ENCODE assay signal across 8 cellular contexts in genomic region chr21:32278518-32279376, GRCh38. TPM values are rescaled to one million over a fixed set of nuclear protein-coding genes. Genes with fewer than 3 reads are reported as not detected.
DNase-seq lines count a peak whose midpoint lies in the region; ATAC-seq and TF ChIP-seq lines count a peak whose summit lies in the region.

A gene with protein sequence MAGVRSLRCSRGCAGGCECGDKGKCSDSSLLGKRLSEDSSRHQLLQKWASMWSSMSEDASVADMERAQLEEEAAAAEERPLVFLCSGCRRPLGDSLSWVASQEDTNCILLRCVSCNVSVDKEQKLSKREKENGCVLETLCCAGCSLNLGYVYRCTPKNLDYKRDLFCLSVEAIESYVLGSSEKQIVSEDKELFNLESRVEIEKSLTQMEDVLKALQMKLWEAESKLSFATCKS (minus strand): TSS chr21:32279049. CDS start chr21:32279014, 35 bp downstream.

- H3K4me1 ChIP-seq in right lobe of liver = peaks cover 0 to 18% (median 3%) of the 10 kb centered on the region in 4 donors

- peaks cover 23% of the 10 kb centered on the region for H3K4me1 Mint-ChIP-seq in CD14-positive monocyte

- no peaks in the 10 kb centered on the region for H3K27me3 ChIP-seq in dorsolateral prefrontal cortex
- no peaks in the 10 kb centered on the region for H3K27me3 ChIP-seq in right lobe of liver

- no peaks in the 10 kb centered on the region for H3K9me3 ChIP-seq in right lobe of liver

- ATAC-seq in GM19397 (IDR thresholded peaks at IDR 0.05; ENCODE audit: unreplicated experiment) (peak; percentile 97), HG03571 (IDR thresholded peaks at IDR 0.05; ENCODE audit: unreplicated experiment) (peak; percentile 89), right lobe of liver (peak; percentile 94 to 98 (median 96))

- H3K4me3 ChIP-seq in dorsolateral prefrontal cortex = peak within 1 kb of the TSS; percentile 72 to 100 (median 89)
- H3K4me3 ChIP-seq in right lobe of liver = peak within 1 kb of the TSS; percentile 69 to 90 (median 75)

- DNase-seq in CD14-positive monocyte (ENCODE audit: low spot score) (peak; percentile 97), NCI-H82 (lab: John Stamatoyannopoulos, UW) (peak; percentile 99), dorsolateral prefrontal cortex (peak; percentile 85 to 92 (median 90)), right lobe of liver (peak; percentile 94 to 95 (median 94))
- DNase-seq in activated CD4-positive, alpha-beta T cell treated with anti-CD3 and anti-CD28 coated beads, Interleukin-2, amount 50 U/mL, for 48 hours = peak; percentile 98 to 99
- peak; percentile 99 for DNase-seq in stimulated activated CD4-positive, alpha-beta T cell treated with anti-CD3 and anti-CD28 coated beads, Interleukin-4, amount 100 ng/mL, for 4 hours

- peak within 1 kb of the TSS; percentile 85 to 95 (median 94) for H3K27ac Mint-ChIP-seq in CD14-positive monocyte

- peaks cover 0 to 1% (median 0%) of the 10 kb centered on the region in 3 donors for H3K27me3 Mint-ChIP-seq in CD14-positive monocyte (ENCODE audit: low read depth in 3 of 3)

- peak; percentile 30 for TF ChIP-seq POLR2A in right lobe of liver (IDR thresholded peaks at IDR 0.05)

- TF ChIP-seq CTCF in CD14-positive monocyte (IDR thresholded peaks at IDR 0.05) (no peak), dorsolateral prefrontal cortex (IDR thresholded peaks at IDR 0.05 in 54 of 56, conservative IDR thresholded peaks at IDR 0.05 in 2 of 56; ENCODE audit: low read depth in 1 of 56, partially characterized antibody in 56 of 56) (peak in 46 of 56 donors; percentile 11 to 73 (median 42)), right lobe of liver (IDR thresholded peaks at IDR 0.05) (no peak)

- peaks cover 0 to 12% (median 7%) of the 10 kb centered on the region in 7 donors for H3K9me3 Mint-ChIP-seq in CD14-positive monocyte

- intact Hi-C loops in CD14-positive monocyte (cut with micrococcal nuclease) = loop anchor here (5.0 to 10.0 kb wide), 4 partner anchors 94 to 1366 kb away; partner anchors contain the start of genes URB1 (in 2 of the 2), CRYZL1 (in 1 of the 2) and ITSN1 (in 1 of the 2)
- intact Hi-C loops in dorsolateral prefrontal cortex (cut with DNase I) = loop anchor here in 1 of 2 donors (2.0 to 10.0 kb wide), 4 partner anchors 56 to 604 kb away; partner anchors contain the start of gene URB1
- intact Hi-C loops in right lobe of liver (cut with DNase I) = no loop called here

- no peaks in the 10 kb centered on the region for H3K36me3 ChIP-seq in right lobe of liver

- H3K36me3 Mint-ChIP-seq in CD14-positive monocyte = peaks cover 11 to 12% of the 10 kb centered on the region in 2 donors

- H3K27ac ChIP-seq in dorsolateral prefrontal cortex = peak within 1 kb of the TSS in 58 of 59 donors; percentile 17 to 93 (median 80)
- peak within 1 kb of the TSS; percentile 17 to 29 (median 29) for H3K27ac ChIP-seq in right lobe of liver

- WGBS in right lobe of liver (ENCODE audit: insufficient coverage, low coverage, low lambda C conversion rate, missing lambda C conversion rate) = under 1% methylated on average over 26 of the region's 69 CpGs

- H3K4me3 Mint-ChIP-seq in CD14-positive monocyte = peak within 1 kb of the TSS; percentile 98 to 99

RNA-seq across cellular contexts. Expression of the gene that starts here (rescaled TPM):
- 1 to 10 TPM; 2.3 to 2.5 TPM for polyA plus RNA-seq in CD14-positive monocyte
- 10 to 100 TPM in 7 of 120 experiments, 1 to 10 TPM in 113; 4.5 to 12.7 (median 7.2) TPM for total RNA-seq in dorsolateral prefrontal cortex
- total RNA-seq in right lobe of liver = 1 to 10 TPM; 1.2 to 5.1 (median 2.4) TPM

Comparison
In these comparisons a context has a peak if more than half of its experiments do, and no peak if none do; other contexts are left out.
1. Peak in every context shown above with its lines: DNase-seq, ATAC-seq, H3K4me3 ChIP-seq and H3K27ac ChIP-seq.
2. CTCF ChIP-seq: peak in dorsolateral prefrontal cortex (46 of 56); none in CD14-positive monocyte (single experiment) and right lobe of liver (0 of 4).
3. intact Hi-C loops: an anchor here in CD14-positive monocyte (5.0 to 10.0 kb wide); none called in right lobe of liver.